Comparison of ENCODE assay signal across 19 cellular contexts in genomic region chr17:42179335-42179734, GRCh38. TPM values are rescaled to one million over a fixed set of nuclear protein-coding genes. Genes with fewer than 3 reads are reported as not detected.
DNase-seq lines count a peak whose midpoint lies in the region; ATAC-seq, FAIRE-seq and TF ChIP-seq lines count a peak whose summit lies in the region.
"Had no signal": no experiment of that assay in that cellular context is flagged by ENCODE, and none has a peak within 500 bp of the region (broad histone marks: within the 10 kb centered on the region; RNA-seq: fewer than 3 reads in every experiment).

No MANE protein-coding gene starts in this region.

- peaks cover 5% of the 10 kb centered on the region for H3K36me3 Mint-ChIP-seq in T-helper 1 cell treated with Interleukin-12 subunit alpha and Interleukin-12 subunit beta and Interleukin-4 antibody, amounts not matched to agents 30 μg/mL and 1 μg/mL, for 36 hours (ENCODE audit: low read depth)
- peaks cover 5% of the 10 kb centered on the region for H3K36me3 Mint-ChIP-seq in activated T-helper 17 cell treated with anti-CD3 and anti-CD28 coated beads, Interleukin-2, amount 50 U/mL, for 72 hours (ENCODE audit: low read depth)
- H3K36me3 Mint-ChIP-seq in natural killer cell (no peaks in the 10 kb centered on the region), Calu3 (ENCODE audit: insufficient read depth, unreplicated experiment) (peaks cover 5% of the 10 kb centered on the region)
- H3K36me3 Mint-ChIP-seq: type B pancreatic cell had no signal

- no peak overlapping the region for H3K27ac Mint-ChIP-seq in T-helper 1 cell treated with Interleukin-12 subunit alpha and Interleukin-12 subunit beta and Interleukin-4 antibody, amounts not matched to agents 30 μg/mL and 1 μg/mL, for 36 hours
- no peak overlapping the region for H3K27ac Mint-ChIP-seq in activated T-helper 17 cell treated with anti-CD3 and anti-CD28 coated beads, Interleukin-2, amount 50 U/mL, for 72 hours
- H3K27ac Mint-ChIP-seq in natural killer cell (no peak overlapping the region), Calu3 (ENCODE audit: unreplicated experiment) (no peak overlapping the region)
- H3K27ac Mint-ChIP-seq: HFFc6, type B pancreatic cell had no signal

- H3K4me3 Mint-ChIP-seq in T-helper 1 cell treated with Interleukin-12 subunit alpha and Interleukin-12 subunit beta and Interleukin-4 antibody, amounts not matched to agents 30 μg/mL and 1 μg/mL, for 36 hours, result peak overlapping the region; percentile 60
- peak overlapping the region; percentile 85 for H3K4me3 Mint-ChIP-seq in activated T-helper 17 cell treated with anti-CD3 and anti-CD28 coated beads, Interleukin-2, amount 50 U/mL, for 72 hours
- peak overlapping the region; percentile 46 for H3K4me3 Mint-ChIP-seq in natural killer cell
- no peak overlapping the region for H3K4me3 Mint-ChIP-seq in Calu3 (ENCODE audit: low read depth, unreplicated experiment)
- H3K4me3 Mint-ChIP-seq: HFFc6, type B pancreatic cell had no signal

- peak; percentile 77 for FAIRE-seq in GM12891 (lab: Jason Lieb, UNC)
- FAIRE-seq: kidney had no signal

- CTCF ChIA-PET in Calu3 (lab: Charles Lee), result interaction anchor here (0.6 to 1.4 kb wide), 3 partner anchors 10 to 27 kb away, joined by 3 read pairs; no protein-coding TSS in a partner anchor

- DNase-seq in T-helper 1 cell (no peak), GM12891 (ENCODE audit: insufficient read length, low spot score) (no peak), natural killer cell (no peak), NCI-H187 treated with DMSO at 0.1 percent for 48 hours (lab: John Stamatoyannopoulos, UW) (no peak), Calu3 (no peak)
- DNase-seq: effector CD8-positive, alpha-beta T cell; esophagus squamous epithelium; HFFc6; kidney; NCI-H510A treated with DMSO at 0.1 percent for 48 hours had no signal

- intact Hi-C loops in natural killer cell (cut with micrococcal nuclease) (no loop called here), Calu3 (cut with micrococcal nuclease; ENCODE audit: unreplicated experiment) (no loop called here)

- no TSS peak for BruUV-seq in Calu3 (replicated peaks; lab: Mats Ljungman, UMichigan)

- no peak for ATAC-seq in activated T-helper 17 cell treated with anti-CD3 and anti-CD28 coated beads, Interleukin-2, amount 50 U/mL, for 72 hours (replicated peaks)
- no peak for ATAC-seq in natural killer cell
- ATAC-seq in esophagus mucosa, result no peak
- ATAC-seq: gastroesophageal sphincter had no signal

- H3K9me3 Mint-ChIP-seq in T-helper 1 cell treated with Interleukin-12 subunit alpha and Interleukin-12 subunit beta and Interleukin-4 antibody, amounts not matched to agents 30 μg/mL and 1 μg/mL, for 36 hours, result no peaks in the 10 kb centered on the region
- H3K9me3 Mint-ChIP-seq in activated T-helper 17 cell treated with anti-CD3 and anti-CD28 coated beads, Interleukin-2, amount 50 U/mL, for 72 hours, result no peaks in the 10 kb centered on the region
- H3K9me3 Mint-ChIP-seq in natural killer cell, result no peaks in the 10 kb centered on the region
- no peaks in the 10 kb centered on the region for H3K9me3 Mint-ChIP-seq in Calu3 (ENCODE audit: low read depth, unreplicated experiment)
- H3K9me3 Mint-ChIP-seq: HFFc6, type B pancreatic cell had no signal

- TF ChIP-seq CTCF in natural killer cell (IDR thresholded peaks at IDR 0.05) (no peak), Calu3 (IDR thresholded peaks at IDR 0.05; ENCODE audit: unreplicated experiment) (no peak)

- H3K4me1 Mint-ChIP-seq in T-helper 1 cell treated with Interleukin-12 subunit alpha and Interleukin-12 subunit beta and Interleukin-4 antibody, amounts not matched to agents 30 μg/mL and 1 μg/mL, for 36 hours (ENCODE audit: low read depth), result peaks cover 39% of the 10 kb centered on the region
- peaks cover 26% of the 10 kb centered on the region for H3K4me1 Mint-ChIP-seq in activated T-helper 17 cell treated with anti-CD3 and anti-CD28 coated beads, Interleukin-2, amount 50 U/mL, for 72 hours
- H3K4me1 Mint-ChIP-seq in natural killer cell (peaks cover 25 to 34% of the 10 kb centered on the region in 2 donors), Calu3 (ENCODE audit: low read depth, unreplicated experiment) (peaks cover 28% of the 10 kb centered on the region)

- no peak for TF ChIP-seq POLR2A in GM12891 (IDR thresholded peaks at IDR 0.05; ENCODE audit: low read depth, low read length)

- peaks cover 35% of the 10 kb centered on the region for H3K27me3 Mint-ChIP-seq in T-helper 1 cell treated with Interleukin-12 subunit alpha and Interleukin-12 subunit beta and Interleukin-4 antibody, amounts not matched to agents 30 μg/mL and 1 μg/mL, for 36 hours (ENCODE audit: low read depth)
- H3K27me3 Mint-ChIP-seq in activated T-helper 17 cell treated with anti-CD3 and anti-CD28 coated beads, Interleukin-2, amount 50 U/mL, for 72 hours, result no peaks in the 10 kb centered on the region
- peaks cover 0 to 22% of the 10 kb centered on the region in 2 donors for H3K27me3 Mint-ChIP-seq in natural killer cell (ENCODE audit: low read depth in 2 of 2)
- peaks cover 73% of the 10 kb centered on the region for H3K27me3 Mint-ChIP-seq in Calu3 (ENCODE audit: unreplicated experiment)

TF ChIP-seq in GM12891, 5 proteins besides CTCF, POLR2A, EP300 and RAD21:
- TF ChIP-seq TAF1 (IDR thresholded peaks at IDR 0.05; ENCODE audit: low read depth, low read length) (no peak), SPI1 (IDR thresholded peaks at IDR 0.05; ENCODE audit: low read depth, low read length) (no peak), PAX5 (IDR thresholded peaks at IDR 0.05; ENCODE audit: insufficient read depth, low read length, severe bottlenecking) (no peak), POLR2AphosphoS5 (IDR thresholded peaks at IDR 0.05; ENCODE audit: low read depth, low read length) (no peak), POU2F2 (IDR thresholded peaks at IDR 0.05; ENCODE audit: low read depth, low read length) (no peak)

RNA-seq across cellular contexts. Expression of gene KCNH4, which starts 1.6 kb away (rescaled TPM):
- 0.09 TPM for polyA plus RNA-seq in GM12891 (2012; ENCODE audit: low read depth, missing spikeins)
- total RNA-seq in activated T-helper 17 cell treated with anti-CD3 and anti-CD28 coated beads, Interleukin-2, amount 50 U/mL, for 72 hours, result under 1 TPM; 0.95 to 0.99 TPM
- total RNA-seq in natural killer cell (under 1 TPM; 0.12 to 0.27 (median 0.20) TPM), Calu3 (2022) (not detected in 2 replicates), esophagus mucosa (not detected)
- total RNA-seq: body of pancreas, HFFc6 had no signal

RNA-seq across cellular contexts. Expression of gene HCRT, which starts 5.9 kb away (rescaled TPM):
- polyA plus RNA-seq in GM12891 (2012; ENCODE audit: low read depth, missing spikeins), result not detected
- not detected for total RNA-seq in activated T-helper 17 cell treated with anti-CD3 and anti-CD28 coated beads, Interleukin-2, amount 50 U/mL, for 72 hours
- total RNA-seq in natural killer cell (not detected), Calu3 (2022) (not detected in 2 replicates), esophagus mucosa (not detected)
- total RNA-seq: activated CD8-positive, alpha-beta memory T cell treated with anti-CD3 and anti-CD28 coated beads for 36 hours; body of pancreas; esophagus squamous epithelium; gastroesophageal sphincter; HFFc6; kidney; lung; omental fat pad had no signal
- polyA plus RNA-seq: lung had no signal

RNA-seq across cellular contexts. Expression of gene GHDC, which starts 15.0 kb away (rescaled TPM):
- polyA plus RNA-seq in GM12891 (2012; ENCODE audit: low read depth, missing spikeins), result 14.3 TPM
- 10 to 100 TPM; 19.6 to 24.5 TPM for total RNA-seq in activated T-helper 17 cell treated with anti-CD3 and anti-CD28 coated beads, Interleukin-2, amount 50 U/mL, for 72 hours
- total RNA-seq in natural killer cell (10 to 100 TPM; 19.5 to 24.6 (median 22.8) TPM), Calu3 (2022) (37.4 and 42.7 TPM in 2 replicates), esophagus mucosa (9.0 TPM)

RNA-seq across cellular contexts. Expression of gene RAB5C, which starts 24.5 kb away (rescaled TPM):
- 58.1 TPM for polyA plus RNA-seq in GM12891 (2012; ENCODE audit: low read depth, missing spikeins)
- total RNA-seq in activated T-helper 17 cell treated with anti-CD3 and anti-CD28 coated beads, Interleukin-2, amount 50 U/mL, for 72 hours, result 10 to 100 TPM; 30.4 to 77.7 TPM
- total RNA-seq in natural killer cell (100 to 1,000 TPM; 137 to 151 (median 148) TPM), Calu3 (2022) (284 and 315 TPM in 2 replicates), esophagus mucosa (63.8 TPM)

RNA-seq across cellular contexts. Expression of gene HSPB9, which starts 56.7 kb away (rescaled TPM):
- 0.14 TPM for polyA plus RNA-seq in GM12891 (2012; ENCODE audit: low read depth, missing spikeins)
- under 1 TPM in 1 of 2 donors, not detected in 1; 0.13 TPM for total RNA-seq in activated T-helper 17 cell treated with anti-CD3 and anti-CD28 coated beads, Interleukin-2, amount 50 U/mL, for 72 hours
- total RNA-seq in natural killer cell (not detected), Calu3 (2022) (0.54 and 0.69 TPM in 2 replicates), esophagus mucosa (not detected)
- total RNA-seq: esophagus squamous epithelium, gastroesophageal sphincter, HFFc6, kidney had no signal
